In genomic region chr6:84749181-84749580, GRCh38 we compare ENCODE assay signal across 26 cellular contexts. TPM values are rescaled to one million over a fixed set of nuclear protein-coding genes. Genes with fewer than 3 reads are reported as not detected.
"Had no signal": no experiment of that assay in that cellular context is flagged by ENCODE, and none has a peak within 500 bp of the region (broad histone marks: within the 10 kb centered on the region; RNA-seq: fewer than 3 reads in every experiment).

No MANE protein-coding gene starts in this region.

- FAIRE-seq: HepG2 had no signal

- H3K9me3 ChIP-seq: MG63, SJCRH30 had no signal

- DNase-seq: IMR-90, Karpas-422, KG1, MG63, NCI-H1092, NCI-H1105 treated with DMSO at 0.1 percent for 48 hours, NCI-H1417 treated with DMSO at 0.1 percent for 48 hours, NCI-H146, NCI-H187, NCI-H2029, NCI-H2081 treated with DMSO at 0.1 percent for 48 hours, NCI-H2171, NCI-H226, NCI-H446, NCI-H510A, NCI-H524 treated with DMSO at 0.1 percent for 48 hours, NCI-H69, NCI-H774, PC-3, SHP77 treated with DMSO at 0.1 percent for 48 hours, SJCRH30, T-helper 1 cell had no signal

- H3K4me3 ChIP-seq: MG63, SJCRH30 had no signal

- H3K27me3 ChIP-seq: MG63, SJCRH30 had no signal

- H3K4me1 ChIP-seq: SJCRH30 had no signal

- H3K27ac ChIP-seq: SJCRH30 had no signal

- ATAC-seq: HepG2, Panc1, PC-3, Right ventricle myocardium inferior had no signal

RNA-seq across cellular contexts. Expression of gene TBX18, which starts 15.2 kb away (rescaled TPM):
- total RNA-seq: HepG2, OCI-LY7, PC-3 had no signal
- polyA plus RNA-seq: HepG2 had no signal
